In the genomic region with DNA sequence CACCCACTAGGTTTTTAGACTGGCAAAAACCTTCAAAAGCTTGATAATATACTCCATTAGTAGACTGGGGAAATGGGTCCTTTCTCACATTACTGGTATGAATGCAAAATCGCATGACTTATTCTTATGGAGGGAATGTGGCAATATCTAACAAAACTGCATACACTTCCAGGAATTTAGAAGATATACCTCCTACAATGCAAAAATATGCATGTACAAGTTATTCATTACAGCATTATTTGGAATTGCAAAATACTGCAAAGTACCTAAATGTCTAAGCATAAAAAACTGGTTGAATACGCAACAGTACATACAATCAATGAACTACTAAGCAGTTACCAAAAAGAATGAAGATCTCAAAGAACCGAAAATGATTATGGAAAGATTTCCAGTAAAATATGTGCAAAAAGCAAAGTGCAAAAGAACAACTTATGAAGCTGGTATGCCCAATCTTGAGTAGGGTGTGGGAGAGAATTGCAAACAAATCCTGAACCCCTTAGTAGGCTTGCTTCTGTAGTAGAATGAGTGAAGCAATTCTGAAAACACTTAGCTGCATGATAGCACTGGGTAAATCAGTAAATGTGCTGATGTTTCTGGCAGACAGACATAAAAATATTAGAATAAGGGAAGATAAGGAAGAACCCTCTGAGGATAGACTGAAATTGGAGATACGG, we compare ENCODE assay signal across 28 cellular contexts.
A peak's percentile ranks its signal among the peaks of the same experiment; 100 is the strongest.
DNase-seq lines count a peak whose midpoint lies in the region; TF ChIP-seq lines count a peak whose summit lies in the region.
"Had no signal": no experiment of that assay in that cellular context is flagged by ENCODE, and none has a peak within 500 bp of the region (broad histone marks: within the 10 kb centered on the region; RNA-seq: fewer than 3 reads in every experiment).

No MANE protein-coding gene starts in this region.

- H2BK12ac ChIP-seq in trophoblast cell (ENCODE audit: low read length): no peak overlapping the region

- no peak overlapping the region for H4K8ac ChIP-seq in trophoblast cell (ENCODE audit: low read depth, low read length)

- no peaks in the 10 kb centered on the region for H3K4me1 ChIP-seq in trophoblast cell (ENCODE audit: control insufficient read depth in 1 of 2, insufficient read depth in 2 of 2, low read length in 2 of 2)
- H3K4me1 ChIP-seq: Caco-2, right lobe of liver, stomach, thyroid gland had no signal

- H3K4me2 ChIP-seq in trophoblast cell (ENCODE audit: low read length): no peak overlapping the region
- H3K4me2 ChIP-seq: GM23338 had no signal

- no peak overlapping the region for H3K23ac ChIP-seq in trophoblast cell (ENCODE audit: low read length)

- no peak overlapping the region for H3K9ac ChIP-seq in trophoblast cell (ENCODE audit: low read length)

- H3K14ac ChIP-seq in trophoblast cell (ENCODE audit: low read length): no peak overlapping the region

- no peak overlapping the region for H2AFZ ChIP-seq in trophoblast cell (ENCODE audit: insufficient read depth, low read length, poor library complexity)
- H2AFZ ChIP-seq: GM23338 had no signal

- TF ChIP-seq CTCF in GM13977 (IDR thresholded peaks at IDR 0.05; ENCODE audit: extremely low read depth, insufficient read depth, missing control alignments): no peak

- H3K4me3 ChIP-seq in trophoblast cell (ENCODE audit: low read depth, low read length): no peak overlapping the region
- H3K4me3 ChIP-seq: cardiac muscle cell, GM23338, right lobe of liver, SJCRH30, stomach, thyroid gland had no signal

- no peak overlapping the region for H3K4ac ChIP-seq in trophoblast cell (ENCODE audit: low read depth, low read length)

- no CpG with 5 or more reads among the region's 4 CpGs for WGBS in trophoblast cell (ENCODE audit: extremely low coverage, insufficient coverage, insufficient read length)

- no peaks in the 10 kb centered on the region for H3K27me3 ChIP-seq in trophoblast cell (ENCODE audit: insufficient read depth, low read length)
- H3K27me3 ChIP-seq: cardiac muscle cell, right lobe of liver, SJCRH30, stomach, thyroid gland had no signal

- in situ Hi-C loops in GM13977 (cut with MboI; ENCODE audit: low pct_unique_long_range_greater_than_20kb, low sequenced_read_pairs, unreplicated experiment): no loop called here

- no peak overlapping the region for H4K12ac ChIP-seq in trophoblast cell (ENCODE audit: low read depth, low read length)

- no peaks in the 10 kb centered on the region for H3K9me3 ChIP-seq in trophoblast cell (ENCODE audit: insufficient read depth, low read depth, low read length)
- H3K9me3 ChIP-seq: Caco-2, right lobe of liver, SJCRH30, stomach, thyroid gland had no signal

- no peaks in the 10 kb centered on the region for H3K79me2 ChIP-seq in trophoblast cell (ENCODE audit: control insufficient read depth, insufficient read depth, low read length, poor library complexity)

- no peak overlapping the region for H2AK5ac ChIP-seq in trophoblast cell (ENCODE audit: low read length)

- H2BK5ac ChIP-seq in trophoblast cell (ENCODE audit: low read depth, low read length, poor library complexity): no peak overlapping the region

- H3K79me1 ChIP-seq in trophoblast cell (ENCODE audit: low read length): no peaks in the 10 kb centered on the region

- no peak overlapping the region for H3K18ac ChIP-seq in trophoblast cell (ENCODE audit: low read length)

- H3K27ac ChIP-seq in trophoblast cell (ENCODE audit: low read depth, low read length): no peak overlapping the region
- H3K27ac ChIP-seq: C4-2B, cardiac muscle cell, right lobe of liver, SJCRH30, stomach, thyroid gland had no signal

- no peaks in the 10 kb centered on the region for H3K36me3 ChIP-seq in trophoblast cell (ENCODE audit: control insufficient read depth in 1 of 2, insufficient read depth in 2 of 2, low read length in 2 of 2)
- H3K36me3 ChIP-seq: cardiac muscle cell, right lobe of liver, SJCRH30, thyroid gland had no signal

- DNase-seq in AG08395 (ENCODE audit: low spot score): peak; percentile 6
- DNase-seq in EL: peak; percentile 16
- DNase-seq in fibroblast of gingiva (ENCODE audit: low read depth): peak; percentile 68
- peak; percentile 46 to 93 for DNase-seq in trophoblast cell
- DNase-seq in GM13977 (ENCODE audit: low spot score): no peak
- DNase-seq in epidermal melanocyte (ENCODE audit: insufficient read length, low spot score): no peak
- no peak for DNase-seq in COLO829 (ENCODE audit: low spot score)
- DNase-seq: activated CD4-positive, alpha-beta T cell treated with anti-CD3 and anti-CD28 coated beads for 36 hours; activated CD8-positive, alpha-beta T cell treated with anti-CD3 and anti-CD28 coated beads, Interleukin-2, amount 10 ng/mL, durations not matched to agents 7 days and 5 days; anterior cingulate cortex; Caco-2; DMS79; effector memory CD8-positive, alpha-beta T cell; Kasumi-1; midbrain; naive B cell; NCI-H1436; NCI-H2107; posterior cingulate gyrus; right lobe of liver; SJCRH30; stimulated activated CD4-positive, alpha-beta T cell treated with anti-CD3 and anti-CD28 coated beads, Interleukin-2, amount 100 ng/mL, for 48 hours; stomach; SW 1271; thyroid gland had no signal

- no peak overlapping the region for H2BK120ac ChIP-seq in trophoblast cell (ENCODE audit: insufficient read depth, low read length, poor library complexity)

- no peak overlapping the region for H4K91ac ChIP-seq in trophoblast cell (ENCODE audit: low read depth, low read length)

Comparison
In these comparisons a context has a peak if more than half of its experiments do, and no peak if none do; other contexts are left out.
1. DNase-seq: peak in AG08395 (single experiment), EL (single experiment), fibroblast of gingiva (single experiment) and trophoblast cell (2 of 2); none in GM13977 (single experiment), epidermal melanocyte (single experiment) and COLO829 (single experiment).